In the genomic region with DNA sequence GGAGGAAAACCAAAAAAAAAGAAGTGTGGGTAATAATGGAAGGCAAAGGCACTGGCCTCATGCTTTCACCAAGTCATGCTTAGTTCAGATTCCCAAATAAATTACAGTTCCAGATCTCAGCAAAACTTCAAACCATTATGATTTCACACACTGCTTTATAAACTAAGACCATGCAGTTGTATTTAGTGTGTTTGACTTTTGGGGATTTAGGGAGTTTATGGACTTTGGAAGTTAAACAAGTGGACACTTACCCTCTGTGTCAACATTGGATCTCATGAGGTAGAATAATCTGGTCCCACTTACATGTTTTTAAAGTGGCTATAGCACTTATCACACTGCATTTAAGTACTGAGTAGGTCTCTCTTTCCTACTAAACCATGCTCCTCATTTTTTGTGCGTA, we compare ENCODE assay signal across 21 cellular contexts. TPM values are rescaled to one million over a fixed set of nuclear protein-coding genes. Genes with fewer than 3 reads are reported as not detected.
"Had no signal": no experiment of that assay in that cellular context is flagged by ENCODE, and none has a peak within 500 bp of the region (broad histone marks: within the 10 kb centered on the region; RNA-seq: fewer than 3 reads in every experiment).

No MANE protein-coding gene starts in this region.

- H3K4me3 Mint-ChIP-seq: activated B cell treated with CpG ODN at 0.5 μM for 24 hours; activated CD4-positive, alpha-beta T cell treated with anti-CD3 and anti-CD28 coated beads for 36 hours; activated naive CD4-positive, alpha-beta T cell treated with anti-CD3 and anti-CD28 coated beads for 36 hours; natural killer cell; T-helper 1 cell treated with Interleukin-12 subunit alpha and Interleukin-12 subunit beta and Interleukin-4 antibody, amounts not matched to agents 30 μg/mL and 1 μg/mL, for 36 hours had no signal

- H3K27me3 Mint-ChIP-seq: activated B cell treated with CpG ODN at 0.5 μM for 24 hours; activated CD4-positive, alpha-beta T cell treated with anti-CD3 and anti-CD28 coated beads for 36 hours; progenitor cell of endocrine pancreas had no signal

- H3K27ac ChIP-seq: epithelial cell of prostate, left lung, spleen had no signal

- H3K36me3 Mint-ChIP-seq: natural killer cell had no signal

- H3K9me3 ChIP-seq: left lung, spleen had no signal

- H3K36me3 ChIP-seq: left lung, spleen had no signal

- ATAC-seq: activated CD4-positive, alpha-beta T cell treated with anti-CD3 and anti-CD28 coated beads for 36 hours; left lung; natural killer cell; stimulated activated naive CD8-positive, alpha-beta T cell treated with anti-CD3 and anti-CD28 coated beads, Interleukin-15, Interleukin-2, amounts not matched to agents 100 U/mL and 50 U/mL, for 24 hours had no signal

- FAIRE-seq: kidney had no signal

- H3K9me3 Mint-ChIP-seq: activated B cell treated with CpG ODN at 0.5 μM for 24 hours; activated naive CD4-positive, alpha-beta T cell treated with anti-CD3 and anti-CD28 coated beads for 36 hours; natural killer cell; T-helper 1 cell treated with Interleukin-12 subunit alpha and Interleukin-12 subunit beta and Interleukin-4 antibody, amounts not matched to agents 30 μg/mL and 1 μg/mL, for 36 hours had no signal

- H3K4me3 ChIP-seq: left lung, spleen had no signal

- H3K27ac Mint-ChIP-seq: activated B cell treated with CpG ODN at 0.5 μM for 24 hours; activated CD4-positive, alpha-beta T cell treated with anti-CD3 and anti-CD28 coated beads for 36 hours; activated naive CD4-positive, alpha-beta T cell treated with anti-CD3 and anti-CD28 coated beads for 36 hours; natural killer cell; progenitor cell of endocrine pancreas; T-helper 1 cell treated with Interleukin-12 subunit alpha and Interleukin-12 subunit beta and Interleukin-4 antibody, amounts not matched to agents 30 μg/mL and 1 μg/mL, for 36 hours had no signal

- H3K27me3 ChIP-seq: left lung, spleen had no signal

- DNase-seq: activated B cell treated with CpG ODN at 0.5 μM for 24 hours; activated CD4-positive, alpha-beta T cell treated with anti-CD3 and anti-CD28 coated beads for 36 hours; activated CD4-positive, alpha-beta T cell treated with anti-CD3 and anti-CD28 coated beads, Interleukin-2, amount 50 U/mL, for 4 hours; activated effector memory CD4-positive, alpha-beta T cell treated with Interleukin-2 at 50 U/mL for 16 hours; activated naive CD4-positive, alpha-beta T cell treated with anti-CD3 and anti-CD28 coated beads for 36 hours; activated T-cell treated with anti-CD3 and anti-CD28 coated beads, Interleukin-2, amount 50 U/mL, for 48 hours; amygdala; foreskin fibroblast; kidney; left lung; mammary epithelial cell; midbrain; natural killer cell; retina; spleen; stimulated activated CD4-positive, alpha-beta T cell treated with anti-CD3 and anti-CD28 coated beads, Interleukin-4, amount 100 ng/mL, for 1 hour; stimulated activated naive CD8-positive, alpha-beta T cell treated with anti-CD3 and anti-CD28 coated beads, Interleukin-15, Interleukin-2, amounts not matched to agents 100 U/mL and 50 U/mL, for 24 hours; T1000 had no signal

RNA-seq across cellular contexts. Expression of a gene that starts 35.4 kb away (rescaled TPM):
- total RNA-seq: natural killer cell had no signal
